1 cellular context compared by ENCODE assay signal in genomic region chr2:3519255-3520190, GRCh38.
TF ChIP-seq lines count a peak whose summit lies in the region.

Gene ADI1, minus strand, starts transcription at chr2:3519531. Its CDS starts 44 bp downstream, at chr2:3519487.

TF ChIP-seq in HepG2, 621 proteins besides CTCF, POLR2A, EP300 and RAD21 (continued from another document and continues in another):
- TF ChIP-seq, protein P1, sequence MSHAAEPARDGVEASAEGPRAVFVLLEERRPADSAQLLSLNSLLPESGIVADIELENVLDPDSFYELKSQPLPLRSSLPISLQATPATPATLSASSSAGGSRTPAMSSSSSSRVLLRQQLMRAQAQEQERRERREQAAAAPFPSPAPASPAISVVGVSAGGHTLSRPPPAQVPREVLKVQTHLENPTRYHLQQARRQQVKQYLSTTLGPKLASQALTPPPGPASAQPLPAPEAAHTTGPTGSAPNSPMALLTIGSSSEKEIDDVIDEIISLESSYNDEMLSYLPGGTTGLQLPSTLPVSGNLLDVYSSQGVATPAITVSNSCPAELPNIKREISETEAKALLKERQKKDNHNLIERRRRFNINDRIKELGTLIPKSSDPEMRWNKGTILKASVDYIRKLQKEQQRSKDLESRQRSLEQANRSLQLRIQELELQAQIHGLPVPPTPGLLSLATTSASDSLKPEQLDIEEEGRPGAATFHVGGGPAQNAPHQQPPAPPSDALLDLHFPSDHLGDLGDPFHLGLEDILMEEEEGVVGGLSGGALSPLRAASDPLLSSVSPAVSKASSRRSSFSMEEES (CRISPR knock-in tag; IDR thresholded peaks at IDR 0.05) = peak; percentile 73
- TF ChIP-seq ZNF350 (CRISPR knock-in tag; IDR thresholded peaks at IDR 0.05; ENCODE audit: borderline replicate concordance, low read depth) = peak; percentile 76
- peak; percentile 92 for TF ChIP-seq SRY (CRISPR knock-in tag; IDR thresholded peaks at IDR 0.05)
- TF ChIP-seq ZNF136 (CRISPR knock-in tag; IDR thresholded peaks at IDR 0.05; ENCODE audit: low read depth) = no peak
- TF ChIP-seq ZNF20 (CRISPR knock-in tag; IDR thresholded peaks at IDR 0.05) = peak; percentile 94; the same call in 1 of the 2 replicates
- peak; percentile 99 for TF ChIP-seq RBFOX2 (IDR thresholded peaks at IDR 0.05; ENCODE audit: low read depth, low read length)
- TF ChIP-seq MTA1 (CRISPR knock-in tag; IDR thresholded peaks at IDR 0.05; ENCODE audit: borderline replicate concordance) = peak; percentile 89; the same call in 1 of the 2 replicates
- no peak; the same call in 1 of the 2 replicates for TF ChIP-seq TEAD2 (CRISPR knock-in tag; IDR thresholded peaks at IDR 0.05)
- no peak for TF ChIP-seq CBX2 (IDR thresholded peaks at IDR 0.05; ENCODE audit: low read depth, low read length)
- 0 out of 2 replicates have a peak, but pooled peaks have one; percentile 42 for TF ChIP-seq CBX2 (CRISPR knock-in tag; IDR thresholded peaks at IDR 0.05; ENCODE audit: low read depth)
- no peak for TF ChIP-seq SSRP1 (CRISPR knock-in tag; IDR thresholded peaks at IDR 0.05)
- no peak; the same call in 1 of the 2 replicates for TF ChIP-seq POLR2AphosphoS2 (IDR thresholded peaks at IDR 0.05; ENCODE audit: low read depth, low read length)
- no peak for TF ChIP-seq ZNF3 (CRISPR knock-in tag; IDR thresholded peaks at IDR 0.05)
- peak; percentile 68; the same call in 1 of the 2 replicates for TF ChIP-seq ZNF503 (CRISPR knock-in tag; IDR thresholded peaks at IDR 0.05)
- peak; percentile 94; the same call in 1 of the 2 replicates for TF ChIP-seq ZNF577 (CRISPR knock-in tag; IDR thresholded peaks at IDR 0.05; ENCODE audit: borderline replicate concordance, low read depth)
- peak; percentile 86 for TF ChIP-seq ZNF331 (CRISPR knock-in tag; IDR thresholded peaks at IDR 0.05)
- no peak for TF ChIP-seq SMARCE1 (IDR thresholded peaks at IDR 0.05; ENCODE audit: borderline replicate concordance)
- TF ChIP-seq CBX5 (CRISPR knock-in tag; IDR thresholded peaks at IDR 0.05; ENCODE audit: borderline replicate concordance) = peak; percentile 68
- no peak for TF ChIP-seq CEBPG (CRISPR knock-in tag; IDR thresholded peaks at IDR 0.05)
- peak; percentile 70; the same call in 1 of the 2 replicates for TF ChIP-seq GABPB1 (CRISPR knock-in tag; IDR thresholded peaks at IDR 0.05)
- no peak for TF ChIP-seq SKI (IDR thresholded peaks at IDR 0.05; ENCODE audit: partially characterized antibody)
- no peak for TF ChIP-seq RBM22 (optimal IDR thresholded peaks at IDR 0.05; ENCODE audit: low read length)
- TF ChIP-seq ZNF670 (CRISPR knock-in tag; IDR thresholded peaks at IDR 0.05; ENCODE audit: borderline replicate concordance) = peak; percentile 97; the same call in 1 of the 2 replicates
- TF ChIP-seq ZNF232 (CRISPR knock-in tag; IDR thresholded peaks at IDR 0.05; ENCODE audit: borderline replicate concordance) = peak; percentile 96
- TF ChIP-seq TRIM24 (CRISPR knock-in tag; IDR thresholded peaks at IDR 0.05) = no peak
- peak; percentile 50 for TF ChIP-seq FOSL2 (CRISPR knock-in tag; IDR thresholded peaks at IDR 0.05)
- no peak; the same call in 1 of the 2 replicates for TF ChIP-seq HNF1B (CRISPR knock-in tag; IDR thresholded peaks at IDR 0.05)
- peak; percentile 94 for TF ChIP-seq ZNF678 (CRISPR knock-in tag; IDR thresholded peaks at IDR 0.05)
- TF ChIP-seq EZH2 (conservative IDR thresholded peaks at IDR 0.05; ENCODE audit: low read depth, low read length) = no peak
- peak; percentile 97; the same call in 1 of the 2 replicates for TF ChIP-seq STAT6 (CRISPR knock-in tag; IDR thresholded peaks at IDR 0.05; ENCODE audit: borderline replicate concordance)
- TF ChIP-seq ZSCAN20 (CRISPR knock-in tag; IDR thresholded peaks at IDR 0.05; ENCODE audit: borderline replicate concordance) = peak; percentile 62; the same call in 1 of the 2 replicates
- TF ChIP-seq, protein P2, sequence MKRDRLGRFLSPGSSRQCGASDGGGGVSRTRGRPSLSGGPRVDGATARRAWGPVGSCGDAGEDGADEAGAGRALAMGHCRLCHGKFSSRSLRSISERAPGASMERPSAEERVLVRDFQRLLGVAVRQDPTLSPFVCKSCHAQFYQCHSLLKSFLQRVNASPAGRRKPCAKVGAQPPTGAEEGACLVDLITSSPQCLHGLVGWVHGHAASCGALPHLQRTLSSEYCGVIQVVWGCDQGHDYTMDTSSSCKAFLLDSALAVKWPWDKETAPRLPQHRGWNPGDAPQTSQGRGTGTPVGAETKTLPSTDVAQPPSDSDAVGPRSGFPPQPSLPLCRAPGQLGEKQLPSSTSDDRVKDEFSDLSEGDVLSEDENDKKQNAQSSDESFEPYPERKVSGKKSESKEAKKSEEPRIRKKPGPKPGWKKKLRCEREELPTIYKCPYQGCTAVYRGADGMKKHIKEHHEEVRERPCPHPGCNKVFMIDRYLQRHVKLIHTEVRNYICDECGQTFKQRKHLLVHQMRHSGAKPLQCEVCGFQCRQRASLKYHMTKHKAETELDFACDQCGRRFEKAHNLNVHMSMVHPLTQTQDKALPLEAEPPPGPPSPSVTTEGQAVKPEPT (CRISPR knock-in tag; IDR thresholded peaks at IDR 0.05; ENCODE audit: low read depth) = peak; percentile 97
- peak; percentile 80 for TF ChIP-seq ATF6 (CRISPR knock-in tag; conservative IDR thresholded peaks at IDR 0.05)
- TF ChIP-seq WIZ (CRISPR knock-in tag; IDR thresholded peaks at IDR 0.05) = peak; percentile 86; the same call in 1 of the 2 replicates
- no peak for TF ChIP-seq ZNF549 (CRISPR knock-in tag; IDR thresholded peaks at IDR 0.05)
- TF ChIP-seq ZFP36L1 (CRISPR knock-in tag; IDR thresholded peaks at IDR 0.05) = no peak; the same call in none of the 2 replicates
- TF ChIP-seq SRSF1 (optimal IDR thresholded peaks at IDR 0.05; ENCODE audit: low read depth, low read length) = peak; percentile 42
- no peak for TF ChIP-seq ZNF329 (CRISPR knock-in tag; IDR thresholded peaks at IDR 0.05; ENCODE audit: low read depth)
- no peak for TF ChIP-seq ZNF296 (CRISPR knock-in tag; conservative IDR thresholded peaks at IDR 0.05)
- peak; percentile 58 for TF ChIP-seq BCL6 (CRISPR knock-in tag; IDR thresholded peaks at IDR 0.05)
- peak; percentile 94; the same call in 1 of the 2 replicates for TF ChIP-seq KLF11 (CRISPR knock-in tag; IDR thresholded peaks at IDR 0.05)
- peak; percentile 46 for TF ChIP-seq ZNF557 (CRISPR knock-in tag; IDR thresholded peaks at IDR 0.05)
- TF ChIP-seq MAFG (CRISPR knock-in tag; IDR thresholded peaks at IDR 0.05) = peak; percentile 72
- TF ChIP-seq ZNF574 (CRISPR knock-in tag; IDR thresholded peaks at IDR 0.05) = peak; percentile 86
- TF ChIP-seq GABPA (IDR thresholded peaks at IDR 0.05; ENCODE audit: low read depth, low read length) = no peak
- TF ChIP-seq GABPA (CRISPR knock-in tag; IDR thresholded peaks at IDR 0.05; ENCODE audit: low read depth) = no peak
- TF ChIP-seq ZNF772 (CRISPR knock-in tag; IDR thresholded peaks at IDR 0.05) = peak; percentile 89
- TF ChIP-seq SIX4 (CRISPR knock-in tag; IDR thresholded peaks at IDR 0.05) = peak; percentile 50
- peak; percentile 82 for TF ChIP-seq ZNF224 (CRISPR knock-in tag; IDR thresholded peaks at IDR 0.05)
- 0 out of 2 replicates have a peak, but pooled peaks have one; percentile 29 for TF ChIP-seq THAP7 (CRISPR knock-in tag; IDR thresholded peaks at IDR 0.05)
- TF ChIP-seq RAD51 (IDR thresholded peaks at IDR 0.05; ENCODE audit: borderline replicate concordance) = no peak
